ENCODE assay signal across 26 cellular contexts in genomic region chr7:28378574-28379149, GRCh38. TPM values are rescaled to one million over a fixed set of nuclear protein-coding genes. Genes with fewer than 3 reads are reported as not detected.
DNase-seq lines count a peak whose midpoint lies in the region; ATAC-seq and TF ChIP-seq lines count a peak whose summit lies in the region.
"Had no signal": no experiment of that assay in that cellular context is flagged by ENCODE, and none has a peak within 500 bp of the region (broad histone marks: within the 10 kb centered on the region; RNA-seq: fewer than 3 reads in every experiment).

No MANE protein-coding gene starts in this region.

- CTCF ChIA-PET in PC-3 (lab: Charles Lee), result interaction anchor here (0.7 kb wide), 1 partner anchor 52 kb away, joined by 3 read pairs; no protein-coding TSS in a partner anchor

- H3K9ac ChIP-seq in PC-3 (ENCODE audit: low read length) (no peak overlapping the region), mesendoderm (ENCODE audit: low read length) (no peak overlapping the region)

- BruUV-seq in PC-3 (replicated peaks; lab: Mats Ljungman, UMichigan), result no TSS peak

- H4K20me1 ChIP-seq in PC-3 (ENCODE audit: low read length), result no peaks in the 10 kb centered on the region

- H2AK5ac ChIP-seq in mesendoderm (ENCODE audit: low read length), result no peak overlapping the region

- no peak overlapping the region for H3K56ac ChIP-seq in mesendoderm (ENCODE audit: low read length)

- H4K8ac ChIP-seq in mesendoderm (ENCODE audit: low read depth, low read length), result no peak overlapping the region

- DNase-seq in DMS53 (lab: John Stamatoyannopoulos, UW) (peak; percentile 40), DMS53 treated with DMSO at 0.1 percent for 48 hours (lab: John Stamatoyannopoulos, UW; ENCODE audit: unreplicated experiment) (no peak), PC-3 (peak; percentile 84), epithelial cell of esophagus (ENCODE audit: low read depth) (peak; percentile 67), mucosa of gallbladder (ENCODE audit: low spot score) (peak; percentile 47), mesendoderm (no peak), SK-N-DZ (ENCODE audit: low spot score) (no peak)
- DNase-seq: activated CD4-positive, alpha-beta memory T cell treated with anti-CD3 and anti-CD28 coated beads, Interleukin-2, amount 10 ng/mL, durations not matched to agents 7 days and 5 days; activated CD4-positive, CD25-positive, alpha-beta regulatory T cell treated with anti-CD3 and anti-CD28 coated beads, Interleukin-2, amount 50 U/mL, for 72 hours; activated CD8-positive, alpha-beta memory T cell treated with anti-CD3 and anti-CD28 coated beads, Interleukin-2, amount 50 U/mL, for 48 hours; CD4-positive, alpha-beta T cell; central memory CD4-positive, alpha-beta T cell; endodermal cell; MM.1S; NCI-H510A; NK-92 treated with Interleukin-12 subunit alpha and Interleukin-12 subunit beta, amount 100 ng/mL, for 24 hours; retina; small intestine; stomach; thyroid gland had no signal

- H3K4me3 ChIP-seq in PC-3 (ENCODE audit: low read length) (no peak overlapping the region), epithelial cell of esophagus (ENCODE audit: low read length) (no peak overlapping the region), mesendoderm (ENCODE audit: low read length) (no peak overlapping the region)
- H3K4me3 ChIP-seq: ascending aorta, SJSA1, stomach, thyroid gland had no signal

- H2AFZ ChIP-seq in PC-3 (ENCODE audit: low read length), result no peak overlapping the region

- ATAC-seq in PC-3, result peak; percentile 54
- ATAC-seq in GM21515 (IDR thresholded peaks at IDR 0.05; ENCODE audit: unreplicated experiment), result no peak
- ATAC-seq: natural killer cell treated with Interleukin-12 subunit alpha and Interleukin-12 subunit beta and Interleukin-15 and Interleukin-18, amount 100 ng/mL, for 72 hours had no signal

- no peak overlapping the region for H2BK120ac ChIP-seq in mesendoderm (ENCODE audit: low read depth, low read length)

- H3K23ac ChIP-seq in mesendoderm (ENCODE audit: low read length), result no peak overlapping the region

- no CpG with 5 or more reads among the region's 3 CpGs for WGBS in mesendoderm (ENCODE audit: extremely low coverage, insufficient coverage, low lambda C conversion rate)

- H3K9me3 ChIP-seq in PC-3 (ENCODE audit: low read length), result no peaks in the 10 kb centered on the region
- H3K9me3 ChIP-seq: ascending aorta, SJSA1, stomach, thyroid gland had no signal

- no peak overlapping the region for H2BK5ac ChIP-seq in mesendoderm (ENCODE audit: low read length)

- H3K27me3 ChIP-seq in PC-3 (ENCODE audit: low read length) (no peaks in the 10 kb centered on the region), mesendoderm (ENCODE audit: insufficient read depth, low read length, poor library complexity) (no peaks in the 10 kb centered on the region)
- H3K27me3 ChIP-seq: ascending aorta, SJSA1, stomach, thyroid gland had no signal

- H3F3A ChIP-seq in PC-3 (ENCODE audit: low read length, unreplicated experiment), result no peaks in the 10 kb centered on the region

- TF ChIP-seq CTCF in PC-3 (conservative IDR thresholded peaks at IDR 0.05; ENCODE audit: low read depth, low read length) (no peak), epithelial cell of esophagus (IDR thresholded peaks at IDR 0.05; ENCODE audit: insufficient read depth, low read depth, low read length, missing control alignments) (no peak)

- H2BK15ac ChIP-seq in mesendoderm (replicated peaks; ENCODE audit: low read depth), result no peak overlapping the region

- no peaks in the 10 kb centered on the region for H3K79me1 ChIP-seq in mesendoderm (ENCODE audit: low read length)

- H3K4me1 ChIP-seq in PC-3 (ENCODE audit: insufficient read depth, low read length) (peaks cover 12% of the 10 kb centered on the region), mesendoderm (ENCODE audit: control insufficient read depth, low read depth, low read length) (no peaks in the 10 kb centered on the region)
- H3K4me1 ChIP-seq: ascending aorta, SJSA1, stomach had no signal

- no peaks in the 10 kb centered on the region for H3K36me3 ChIP-seq in PC-3 (ENCODE audit: low read depth, low read length)
- H3K36me3 ChIP-seq in mesendoderm (ENCODE audit: control insufficient read depth, insufficient read depth, low read length), result no peaks in the 10 kb centered on the region
- H3K36me3 ChIP-seq: ascending aorta, SJSA1, stomach, thyroid gland had no signal

- H3K27ac ChIP-seq in PC-3 (ENCODE audit: low read length) (0 out of 2 replicates have a peak overlapping the region, but pooled peaks have one; percentile 8), mesendoderm (ENCODE audit: low read depth, low read length) (no peak overlapping the region)
- H3K27ac ChIP-seq: 22Rv1, ascending aorta, SJSA1, stomach, thyroid gland had no signal

- no peak overlapping the region for H3K4ac ChIP-seq in mesendoderm (ENCODE audit: low read depth, low read length)

- intact Hi-C loops in PC-3 (cut with micrococcal nuclease), result no loop called here

- H3K79me2 ChIP-seq in PC-3 (ENCODE audit: low read length), result no peaks in the 10 kb centered on the region
- no peaks in the 10 kb centered on the region for H3K79me2 ChIP-seq in mesendoderm (ENCODE audit: control insufficient read depth, insufficient read depth, low read length)

- no peak overlapping the region for H4K5ac ChIP-seq in mesendoderm (ENCODE audit: low read length)

- POLR2A ChIA-PET in PC-3 (lab: Charles Lee; ENCODE audit: unreplicated experiment), result interaction anchor here (0.6 kb wide), 1 partner anchor 29 kb away, joined by 3 read pairs; no protein-coding TSS in a partner anchor

- H3K4me2 ChIP-seq in PC-3 (ENCODE audit: low read length) (0 out of 2 replicates have a peak overlapping the region, but pooled peaks have one; percentile 9), mesendoderm (ENCODE audit: low read length) (no peak overlapping the region)

- no peaks in the 10 kb centered on the region for H3K9me2 ChIP-seq in PC-3 (replicated peaks; ENCODE audit: low read length)

- no peak overlapping the region for H3K18ac ChIP-seq in mesendoderm (ENCODE audit: low read length)

RNA-seq across cellular contexts. Expression of gene CREB5, which starts 33.7 kb away (rescaled TPM):
- total RNA-seq in PC-3 (2014; rRNA removed) (5.2 and 6.0 TPM in 2 replicates), mucosa of gallbladder (22.5 TPM)
- polyA plus RNA-seq in mesendoderm (2013, experiment 1 of 2), result 8.3 TPM
- 8.6 TPM for polyA plus RNA-seq in mesendoderm (2013, experiment 2 of 2)
- polyA plus RNA-seq in SK-N-DZ (2014; cell fraction: cytosol; rRNA removed), result 0.13 and 2.1 TPM in 2 replicates
- 0.53 and 1.3 TPM in 2 replicates for polyA plus RNA-seq in SK-N-DZ (2014; cell fraction: nucleus; rRNA removed)
- total RNA-seq: activated CD4-positive, alpha-beta memory T cell treated with anti-CD3 and anti-CD28 coated beads, Interleukin-2, amount 10 ng/mL, durations not matched to agents 7 days and 5 days; T-helper 1 cell treated with Interleukin-12 subunit alpha and Interleukin-12 subunit beta and Interleukin-4 antibody, amounts not matched to agents 30 ng/mL and 1 ng/mL, for 36 hours had no signal

Comparison
In these comparisons a context has a peak if more than half of its experiments do, and no peak if none do; other contexts are left out.
1. DNase-seq: peak in DMS53 (single experiment), PC-3 (single experiment), epithelial cell of esophagus (single experiment) and mucosa of gallbladder (single experiment); none in DMS53 treated with DMSO at 0.1 percent for 48 hours (single experiment), mesendoderm (single experiment) and SK-N-DZ (single experiment).